8 cellular contexts compared by ENCODE assay signal in the genomic region with DNA sequence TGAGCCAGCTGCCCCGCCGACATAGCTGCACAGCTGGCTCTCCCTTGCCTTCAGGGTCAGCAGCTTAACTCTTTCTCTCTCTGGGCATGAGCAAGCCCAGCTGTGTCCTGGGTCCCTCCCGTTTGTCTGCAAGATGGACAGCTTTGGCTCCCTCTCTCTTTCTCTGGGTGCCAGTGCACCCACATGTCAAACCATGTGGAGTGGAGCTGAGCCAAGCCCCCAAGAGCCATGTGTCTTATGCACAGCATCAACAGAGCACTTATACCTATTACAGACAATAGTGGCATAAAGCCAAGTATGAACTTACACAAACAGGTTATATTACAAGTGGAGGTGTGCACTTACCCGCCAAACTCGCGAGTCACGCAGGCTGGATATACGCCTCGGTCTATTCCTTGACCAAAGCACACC.
DNase-seq lines count a peak whose midpoint lies in the region; ATAC-seq lines count a peak whose summit lies in the region.

No MANE protein-coding gene starts in this region.

- ATAC-seq in effector memory CD8-positive, alpha-beta T cell (replicated peaks): peak; percentile 39
- ATAC-seq in GM18511 (IDR thresholded peaks at IDR 0.05; ENCODE audit: unreplicated experiment): no peak
- no peak for ATAC-seq in HG03521 (IDR thresholded peaks at IDR 0.05; ENCODE audit: unreplicated experiment)

- peaks cover 45 to 54% of the 10 kb centered on the region in 2 donors for H3K27me3 Mint-ChIP-seq in effector memory CD8-positive, alpha-beta T cell

- peak; percentile 19 for DNase-seq in stimulated activated CD4-positive, alpha-beta T cell treated with anti-CD3 and anti-CD28 coated beads, Interleukin-1b, Interleukin-23, amount 100 ng/mL, for 48 hours
- DNase-seq in stimulated activated CD4-positive, alpha-beta T cell treated with anti-CD3 and anti-CD28 coated beads, Interleukin-15, amount 100 ng/mL, for 24 hours: no peak
- DNase-seq in NCI-H524 treated with DMSO at 0.1 percent for 48 hours (lab: John Stamatoyannopoulos, UW) (peak; percentile 54), pons (ENCODE audit: low spot score) (peak; percentile 19), foreskin melanocyte (no peak)
- DNase-seq in effector memory CD8-positive, alpha-beta T cell: no peak

- no peak overlapping the region for H3K27ac Mint-ChIP-seq in effector memory CD8-positive, alpha-beta T cell

- H3K9me3 Mint-ChIP-seq in effector memory CD8-positive, alpha-beta T cell: no peaks in the 10 kb centered on the region

- H3K4me3 Mint-ChIP-seq in effector memory CD8-positive, alpha-beta T cell: no peak overlapping the region

- no peaks in the 10 kb centered on the region for H3K36me3 Mint-ChIP-seq in effector memory CD8-positive, alpha-beta T cell (ENCODE audit: insufficient read depth)

- no peaks in the 10 kb centered on the region for H3K4me1 Mint-ChIP-seq in effector memory CD8-positive, alpha-beta T cell (ENCODE audit: low read depth in 2 of 2)

Comparison
In these comparisons a context has a peak if more than half of its experiments do, and no peak if none do; other contexts are left out.
1. DNase-seq: peak in stimulated activated CD4-positive, alpha-beta T cell treated with anti-CD3 and anti-CD28 coated beads, Interleukin-1b, Interleukin-23, amount 100 ng/mL, for 48 hours (single experiment), NCI-H524 treated with DMSO at 0.1 percent for 48 hours (single experiment) and pons (single experiment); none in stimulated activated CD4-positive, alpha-beta T cell treated with anti-CD3 and anti-CD28 coated beads, Interleukin-15, amount 100 ng/mL, for 24 hours (single experiment), effector memory CD8-positive, alpha-beta T cell (0 of 3) and foreskin melanocyte (single experiment).